In genomic region chr20:37309941-37310590, GRCh38 we compare ENCODE assay signal across 11 cellular contexts. TPM values are rescaled to one million over a fixed set of nuclear protein-coding genes. Genes with fewer than 3 reads are reported as not detected.
A peak's percentile ranks its signal among the peaks of the same experiment; 100 is the strongest.
DNase-seq lines count a peak whose midpoint lies in the region; ATAC-seq, FAIRE-seq and TF ChIP-seq lines count a peak whose summit lies in the region.
"Had no signal": no experiment of that assay in that cellular context is flagged by ENCODE, and none has a peak within 500 bp of the region (broad histone marks: within the 10 kb centered on the region; RNA-seq: fewer than 3 reads in every experiment).

No MANE protein-coding gene starts in this region.

- no peak for TF ChIP-seq EP300 in transverse colon (IDR thresholded peaks at IDR 0.05; ENCODE audit: low read depth)

- H3K4me3 ChIP-seq in bronchial epithelial cell (ENCODE audit: low read depth, low read length) (no peak overlapping the region), mucosa of rectum (ENCODE audit: low read length in 2 of 2) (no peak overlapping the region), transverse colon (no peak overlapping the region)

- H3K36me3 ChIP-seq in bronchial epithelial cell (ENCODE audit: control insufficient read depth, insufficient read depth, low read length), result peaks cover 3% of the 10 kb centered on the region
- peaks cover 7 to 21% of the 10 kb centered on the region in 2 donors for H3K36me3 ChIP-seq in mucosa of rectum (ENCODE audit: control insufficient read depth in 2 of 2, insufficient read depth in 2 of 2, low read length in 2 of 2)
- H3K36me3 ChIP-seq in transverse colon, result no peaks in the 10 kb centered on the region

- TF ChIP-seq CTCF in bronchial epithelial cell (IDR thresholded peaks at IDR 0.05; ENCODE audit: insufficient read depth, low read length, severe bottlenecking) (no peak), transverse colon (IDR thresholded peaks at IDR 0.05) (no peak)

- no peak for TF ChIP-seq POLR2A in transverse colon (IDR thresholded peaks at IDR 0.05)

- peak overlapping the region; percentile 35 to 44 for H3K27ac ChIP-seq in mucosa of rectum (ENCODE audit: low read depth in 2 of 2, low read length in 2 of 2)
- peak overlapping the region; percentile 46 to 76 (median 54) for H3K27ac ChIP-seq in transverse colon

- DNase-seq in cardiac septum (ENCODE audit: low spot score) (peak; percentile 71), Right ventricle myocardium inferior (ENCODE audit: missing footprints) (no peak), bronchial epithelial cell (ENCODE audit: low read depth) (peak; percentile 80), transverse colon (no peak)
- DNase-seq: NCI-H1092 treated with DMSO at 0.1 percent for 48 hours, NCI-H774 had no signal

- H3K27me3 ChIP-seq in bronchial epithelial cell (ENCODE audit: control insufficient read depth, insufficient read depth, low read length) (no peaks in the 10 kb centered on the region), mucosa of rectum (ENCODE audit: control insufficient read depth in 2 of 2, insufficient read depth in 2 of 2, low read length in 2 of 2) (no peaks in the 10 kb centered on the region), transverse colon (no peaks in the 10 kb centered on the region)

- no peak for FAIRE-seq in bronchial epithelial cell (lab: Jason Lieb, UNC)

- peaks cover 13 to 31% of the 10 kb centered on the region in 2 donors for H3K4me1 ChIP-seq in mucosa of rectum (ENCODE audit: control insufficient read depth in 2 of 2, insufficient read depth in 2 of 2, low read length in 2 of 2)
- peaks cover 17 to 74% (median 43%) of the 10 kb centered on the region in 4 donors for H3K4me1 ChIP-seq in transverse colon

- 67 to 72% methylated on average over 5 to 16 of the region's 16 CpGs for WGBS in transverse colon (ENCODE audit: low coverage in 1 of 2), 2 donors

- ATAC-seq in Right ventricle myocardium inferior (no peak), GM18870 (IDR thresholded peaks at IDR 0.05; ENCODE audit: unreplicated experiment) (no peak), HG02759 (IDR thresholded peaks at IDR 0.05; ENCODE audit: unreplicated experiment) (no peak), GM19023 (IDR thresholded peaks at IDR 0.05; ENCODE audit: unreplicated experiment) (no peak)

- intact Hi-C loops in cardiac septum (cut with DNase I) (no loop called here), Right ventricle myocardium inferior (cut with DNase I) (no loop called here), transverse colon (cut with DNase I; ENCODE audit: low total_unique reads) (no loop called here)

- H3K9me3 ChIP-seq in mucosa of rectum (ENCODE audit: control insufficient read depth in 2 of 2, low read length in 2 of 2) (no peaks in the 10 kb centered on the region), transverse colon (no peaks in the 10 kb centered on the region)

- in situ Hi-C loops in transverse colon (cut with MboI; ENCODE audit: low pct_ligation_motif_present in 1 of 4, low pct_unique_long_range_greater_than_20kb in 1 of 4, low sequenced_read_pairs in 3 of 4), result no loop called here

- no peak overlapping the region for H3K9ac ChIP-seq in mucosa of rectum (ENCODE audit: low read depth in 1 of 2, low read length in 2 of 2)

RNA-seq across cellular contexts. Expression of gene MANBAL, which starts 20.6 kb away (rescaled TPM):
- total RNA-seq in cardiac septum, result 20.5 TPM
- 20.7 TPM for total RNA-seq in Right ventricle myocardium inferior
- 14.8 and 21.1 TPM in 2 replicates for total RNA-seq in bronchial epithelial cell
- 10 to 100 TPM in 3 of 4 donors, 1 to 10 TPM in 1; 8.8 to 31.4 (median 21.3) TPM for total RNA-seq in transverse colon

RNA-seq across cellular contexts. Expression of gene SRC, which starts 35.9 kb away (rescaled TPM):
- 5.0 TPM for total RNA-seq in cardiac septum
- total RNA-seq in Right ventricle myocardium inferior, result 6.0 TPM
- total RNA-seq in bronchial epithelial cell, result 16.6 and 18.2 TPM in 2 replicates
- total RNA-seq in transverse colon, result 100 to 1,000 TPM in 3 of 4 donors, 10 to 100 TPM in 1; 87.0 to 155 (median 130) TPM

RNA-seq across cellular contexts. Expression of gene GHRH, which starts 48.5 kb away (rescaled TPM):
- not detected for total RNA-seq in cardiac septum
- total RNA-seq in Right ventricle myocardium inferior, result not detected
- total RNA-seq in bronchial epithelial cell, result not detected in 2 replicates
- total RNA-seq in transverse colon, result not detected
- total RNA-seq: glomerular endothelial cell had no signal

Comparison
In these comparisons a context has a peak if more than half of its experiments do, and no peak if none do; other contexts are left out.
1. DNase-seq: peak in cardiac septum (single experiment) and bronchial epithelial cell (single experiment); none in Right ventricle myocardium inferior (single experiment) and transverse colon (single experiment).